ENCODE assay signal across 6 cellular contexts in the genomic region with DNA sequence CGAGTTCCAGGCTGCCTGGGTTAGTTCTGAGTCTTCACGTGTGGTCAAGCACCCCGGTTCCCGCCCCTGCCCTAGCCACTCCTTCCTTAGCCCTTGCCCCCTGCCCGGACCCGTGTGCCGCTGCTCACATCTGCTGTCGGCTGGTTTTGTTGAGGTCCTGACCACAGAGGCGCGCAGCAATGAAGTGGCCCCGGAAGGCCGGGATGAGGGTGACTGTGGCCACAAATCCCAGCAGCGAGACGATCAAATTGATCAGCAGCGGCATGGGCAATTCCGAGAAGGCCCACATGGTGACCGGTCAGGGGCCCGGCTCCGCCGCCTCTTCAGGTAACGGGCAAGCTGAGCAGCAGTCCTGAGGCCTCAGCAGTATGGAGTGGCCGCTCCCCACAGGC. TPM values are rescaled to one million over a fixed set of nuclear protein-coding genes. Genes with fewer than 3 reads are reported as not detected.
DNase-seq lines count a peak whose midpoint lies in the region; ATAC-seq, FAIRE-seq and TF ChIP-seq lines count a peak whose summit lies in the region.

No MANE protein-coding gene starts in this region.

- peak overlapping the region; percentile 88 for H3K9ac ChIP-seq in astrocyte (ENCODE audit: low read length)

- H3K27me3 Mint-ChIP-seq in astrocyte (ENCODE audit: low read depth, unreplicated experiment) = no peaks in the 10 kb centered on the region
- no peaks in the 10 kb centered on the region for H3K27me3 Mint-ChIP-seq in naive thymus-derived CD8-positive, alpha-beta T cell

- no peaks in the 10 kb centered on the region for H4K20me1 ChIP-seq in astrocyte (ENCODE audit: insufficient read depth, low read length)

- H3K4me1 ChIP-seq in astrocyte (ENCODE audit: insufficient read depth, low read length) = peaks cover 15% of the 10 kb centered on the region

- peaks cover 15% of the 10 kb centered on the region for H3K4me1 Mint-ChIP-seq in astrocyte (ENCODE audit: low read depth, unreplicated experiment)
- peaks cover 21 to 54% (median 43%) of the 10 kb centered on the region in 4 donors for H3K4me1 Mint-ChIP-seq in naive thymus-derived CD8-positive, alpha-beta T cell

- no peak for FAIRE-seq in astrocyte (lab: Jason Lieb, UNC)

- POLR2A ChIA-PET in naive thymus-derived CD8-positive, alpha-beta T cell (lab: Charles Lee) = interaction anchor here (1.0 to 3.5 kb wide), 17 partner anchors 7 to 177 kb away, joined by 3 to 48 read pairs (median 6); partner anchors contain the start of genes ABCG4, CENATAC, HINFP and HMBS

- peaks cover 20% of the 10 kb centered on the region for H3K36me3 ChIP-seq in astrocyte (ENCODE audit: insufficient read depth, low read length)

- peaks cover 19% of the 10 kb centered on the region for H3K79me2 ChIP-seq in astrocyte (ENCODE audit: insufficient read depth, low read length)

- peak; percentile 8 for TF ChIP-seq CTCF in astrocyte (IDR thresholded peaks at IDR 0.05; ENCODE audit: insufficient read depth, low read depth, low read length)

- no peaks in the 10 kb centered on the region for H3K9me3 Mint-ChIP-seq in astrocyte (ENCODE audit: unreplicated experiment)
- H3K9me3 Mint-ChIP-seq in naive thymus-derived CD8-positive, alpha-beta T cell = no peaks in the 10 kb centered on the region

- peak overlapping the region; percentile 99 for H3K27ac Mint-ChIP-seq in astrocyte (ENCODE audit: unreplicated experiment)
- H3K27ac Mint-ChIP-seq in naive thymus-derived CD8-positive, alpha-beta T cell = peak overlapping the region; percentile 96 to 100 (median 100)

- peak overlapping the region; percentile 99 for H3K27ac ChIP-seq in astrocyte (ENCODE audit: low read depth, low read length)

- peak overlapping the region; percentile 88 for H2AFZ ChIP-seq in astrocyte (ENCODE audit: low read depth, low read length)

- peak; percentile 2 for ATAC-seq in GM18858 (IDR thresholded peaks at IDR 0.05; ENCODE audit: unreplicated experiment)
- ATAC-seq in HG03108 (IDR thresholded peaks at IDR 0.05; ENCODE audit: unreplicated experiment) = peak; percentile 12
- peak in 1 of 2 donors; percentile 0 for ATAC-seq in naive thymus-derived CD8-positive, alpha-beta T cell

- DNase-seq in astrocyte (ENCODE audit: low read depth) = no peak
- DNase-seq in naive thymus-derived CD8-positive, alpha-beta T cell = no peak
- no peak for DNase-seq in T1000 (lab: John Stamatoyannopoulos, UW)
- DNase-seq in NCI-H2196 (lab: John Stamatoyannopoulos, UW; ENCODE audit: unreplicated experiment) = no peak

- H3K4me2 ChIP-seq in astrocyte (ENCODE audit: low read length) = peak overlapping the region; percentile 82

- H3K4me3 Mint-ChIP-seq in astrocyte (ENCODE audit: unreplicated experiment) = peak overlapping the region; percentile 93
- H3K4me3 Mint-ChIP-seq in naive thymus-derived CD8-positive, alpha-beta T cell = peak overlapping the region; percentile 91 to 99 (median 97)

- no peaks in the 10 kb centered on the region for H3K9me3 ChIP-seq in astrocyte (ENCODE audit: insufficient read depth, low read depth, low read length)

- H3K27me3 ChIP-seq in astrocyte (ENCODE audit: insufficient read depth, low read length) = no peaks in the 10 kb centered on the region

- peak overlapping the region; percentile 85 for H3K4me3 ChIP-seq in astrocyte (ENCODE audit: insufficient read depth, low read depth, low read length)

- H3K36me3 Mint-ChIP-seq in astrocyte (ENCODE audit: low read depth, unreplicated experiment) = peaks cover 14% of the 10 kb centered on the region
- peaks cover 0 to 25% (median 10%) of the 10 kb centered on the region in 3 donors for H3K36me3 Mint-ChIP-seq in naive thymus-derived CD8-positive, alpha-beta T cell

RNA-seq across cellular contexts. Expression of gene DPAGT1, which starts 0.3 kb away (rescaled TPM):
- total RNA-seq in astrocyte = 44.1 and 47.1 TPM in 2 replicates
- total RNA-seq in naive thymus-derived CD8-positive, alpha-beta T cell = 10 to 100 TPM; 29.0 to 37.5 TPM
- polyA plus RNA-seq in naive thymus-derived CD8-positive, alpha-beta T cell = 10 to 100 TPM; 28.7 to 30.8 (median 29.0) TPM

RNA-seq across cellular contexts. Expression of gene C2CD2L, which starts 5.8 kb away (rescaled TPM):
- total RNA-seq in astrocyte = 10.9 and 11.1 TPM in 2 replicates
- 10 to 100 TPM; 27.0 to 27.8 TPM for total RNA-seq in naive thymus-derived CD8-positive, alpha-beta T cell
- 1 to 10 TPM; 3.4 to 10.0 (median 4.0) TPM for polyA plus RNA-seq in naive thymus-derived CD8-positive, alpha-beta T cell

RNA-seq across cellular contexts. Expression of gene HMBS, which starts 16.7 kb away (rescaled TPM):
- 21.4 and 22.2 TPM in 2 replicates for total RNA-seq in astrocyte
- 1 to 10 TPM; 6.9 to 8.0 TPM for total RNA-seq in naive thymus-derived CD8-positive, alpha-beta T cell
- polyA plus RNA-seq in naive thymus-derived CD8-positive, alpha-beta T cell = 10 to 100 TPM; 20.0 to 32.7 (median 24.3) TPM

RNA-seq across cellular contexts. Expression of gene HINFP, which starts 20.0 kb away (rescaled TPM):
- 22.7 and 27.8 TPM in 2 replicates for total RNA-seq in astrocyte
- total RNA-seq in naive thymus-derived CD8-positive, alpha-beta T cell = 10 to 100 TPM; 66.0 to 68.6 TPM
- polyA plus RNA-seq in naive thymus-derived CD8-positive, alpha-beta T cell = 10 to 100 TPM in 1 of 3 donors, 1 to 10 TPM in 2; 7.3 to 24.9 (median 7.5) TPM

RNA-seq across cellular contexts. Expression of gene VPS11, which starts 33.7 kb away (rescaled TPM):
- 22.4 and 24.0 TPM in 2 replicates for total RNA-seq in astrocyte
- 10 to 100 TPM; 63.3 to 68.0 TPM for total RNA-seq in naive thymus-derived CD8-positive, alpha-beta T cell
- polyA plus RNA-seq in naive thymus-derived CD8-positive, alpha-beta T cell = 10 to 100 TPM; 43.2 to 58.4 (median 44.8) TPM
